In the genomic region with DNA sequence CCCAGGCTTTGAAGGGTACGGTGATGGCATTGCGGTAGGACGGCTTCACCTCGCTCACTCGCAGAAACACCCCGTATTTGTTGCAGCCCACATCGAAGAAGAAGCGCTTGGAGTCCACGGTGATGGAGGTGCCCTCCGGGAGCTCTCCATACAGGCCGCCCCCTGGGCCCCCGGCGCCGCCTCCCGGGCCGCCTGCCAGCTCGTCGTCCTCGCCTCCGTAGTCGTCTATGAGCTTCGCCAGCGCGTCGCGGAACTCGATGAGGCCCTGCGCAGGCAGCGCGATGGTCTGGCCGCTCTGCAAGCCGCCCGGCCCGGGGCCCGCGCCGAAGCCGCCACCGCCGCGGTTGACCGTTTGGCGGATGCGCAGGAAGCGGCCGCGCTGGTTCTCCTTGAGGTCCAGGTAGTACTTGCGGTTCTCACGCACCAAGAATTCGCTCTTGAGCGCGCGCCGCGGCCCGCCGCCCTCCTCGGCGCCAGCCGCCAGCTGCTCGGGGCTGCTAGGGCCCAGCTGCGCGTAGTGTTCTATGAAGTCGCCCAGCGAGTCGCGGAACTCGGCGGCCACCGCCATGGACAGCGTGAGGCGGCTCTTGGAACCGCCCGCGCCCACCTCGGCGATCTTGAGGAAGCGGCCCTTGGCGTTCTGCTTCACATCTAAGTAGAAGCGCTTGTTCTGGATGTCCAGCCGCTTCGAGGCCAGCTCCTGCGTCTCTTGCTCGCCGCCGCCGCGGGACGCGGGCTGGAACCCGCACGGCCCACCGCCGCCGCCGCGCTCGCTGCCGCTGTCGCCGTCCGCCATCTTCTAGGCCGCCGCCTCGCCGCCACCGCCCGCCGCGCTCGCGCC, we compare ENCODE assay signal across 8 cellular contexts. TPM values are rescaled to one million over a fixed set of nuclear protein-coding genes. Genes with fewer than 3 reads are reported as not detected.
DNase-seq lines count a peak whose midpoint lies in the region; ATAC-seq and TF ChIP-seq lines count a peak whose summit lies in the region.

No MANE protein-coding gene starts in this region.

- H3K9ac ChIP-seq in SK-N-MC (ENCODE audit: insufficient read length) = peak overlapping the region; percentile 89

- TF ChIP-seq POLR2A in adrenal gland (IDR thresholded peaks at IDR 0.05) = peak in 1 of 2 donors; percentile 21

- ATAC-seq in GM19025 (IDR thresholded peaks at IDR 0.05; ENCODE audit: low read depth, unreplicated experiment) (peak; percentile 18), HG03378 (IDR thresholded peaks at IDR 0.05; ENCODE audit: unreplicated experiment) (peak; percentile 13)

- intact Hi-C loops in adrenal gland (cut with DNase I) = no loop called here

- H3K27me3 ChIP-seq in BJ (ENCODE audit: control insufficient read depth, insufficient read depth, low read length) = no peaks in the 10 kb centered on the region
- H3K27me3 ChIP-seq in adrenal gland = no peaks in the 10 kb centered on the region
- no peaks in the 10 kb centered on the region for H3K27me3 ChIP-seq in right atrium auricular region

- H3K27ac ChIP-seq in SK-N-MC = peak overlapping the region; percentile 67
- peak overlapping the region; percentile 31 to 100 (median 99) for H3K27ac ChIP-seq in adrenal gland
- peak overlapping the region; percentile 98 for H3K27ac ChIP-seq in right atrium auricular region

- H3K4me3 ChIP-seq in BJ (ENCODE audit: low read depth, low read length) (peak overlapping the region; percentile 92), SK-N-MC (peak overlapping the region; percentile 90), adrenal gland (peak overlapping the region; percentile 19 to 85 (median 72)), right atrium auricular region (peak overlapping the region; percentile 96)

- H3K9me3 ChIP-seq in SK-N-MC (ENCODE audit: low read depth, low read length) (no peaks in the 10 kb centered on the region), adrenal gland (replicated peaks in 1 of 3) (no peaks in the 10 kb centered on the region), right atrium auricular region (no peaks in the 10 kb centered on the region)

- TF ChIP-seq CTCF in BJ (IDR thresholded peaks at IDR 0.05; ENCODE audit: insufficient read depth, low read depth, low read length) (no peak), adrenal gland (IDR thresholded peaks at IDR 0.05) (no peak), right atrium auricular region (IDR thresholded peaks at IDR 0.05) (no peak)

- no peaks in the 10 kb centered on the region for H3K36me3 ChIP-seq in BJ (ENCODE audit: control insufficient read depth, insufficient read depth, low read length)
- peaks cover 42% of the 10 kb centered on the region for H3K36me3 ChIP-seq in SK-N-MC (ENCODE audit: insufficient read depth, low read length)
- no peaks in the 10 kb centered on the region for H3K36me3 ChIP-seq in adrenal gland (replicated peaks in 1 of 2)
- H3K36me3 ChIP-seq in right atrium auricular region = no peaks in the 10 kb centered on the region

- 0 to 4% (median 1%) methylated on average over 1 to 112 of the region's 112 CpGs for WGBS in adrenal gland, 4 donors

- CTCF ChIA-PET in BJ (lab: Yijun Ruan, JAX) = interaction anchor here (0.8 to 2.2 kb wide), 8 partner anchors 10 to 252 kb away, joined by 3 to 8 read pairs (median 3); no protein-coding TSS in a partner anchor

- DNase-seq in BJ (ENCODE audit: low read depth) (no peak), SK-N-MC (ENCODE audit: low read depth, low spot score) (no peak), adrenal gland (peak; percentile 50 to 75 (median 61)), right atrium auricular region (ENCODE audit: low spot score) (no peak), renal cortical epithelial cell (ENCODE audit: low read depth) (peak; percentile 8), SHP77 treated with DMSO at 0.1 percent for 48 hours (lab: John Stamatoyannopoulos, UW) (no peak)

- H3K4me1 ChIP-seq in adrenal gland (replicated peaks in 1 of 2) = peaks cover 18 to 59% of the 10 kb centered on the region in 2 donors
- peaks cover 0 to 57% of the 10 kb centered on the region in 2 donors for H3K4me1 ChIP-seq in right atrium auricular region

- POLR2A ChIA-PET in BJ (lab: Charles Lee) = no interaction called here

RNA-seq across cellular contexts. Expression of a gene that starts 0.6 kb away (rescaled TPM):
- 2.5 and 4.3 TPM in 2 replicates for polyA plus RNA-seq in BJ (2011; rRNA removed)
- 3.0 and 5.7 TPM in 2 replicates for polyA minus RNA-seq in BJ (2011; rRNA and poly(A)+ RNA removed)
- 10 to 100 TPM in 6 of 8 donors, 1 to 10 TPM in 2; 9.5 to 23.3 (median 14.9) TPM for total RNA-seq in adrenal gland
- polyA plus RNA-seq in adrenal gland = 10 to 100 TPM in 1 of 3 donors, 1 to 10 TPM in 2; 4.6 to 16.4 (median 7.5) TPM
- 10 to 100 TPM in 1 of 2 donors, 1 to 10 TPM in 1; 10.0 to 12.9 TPM for total RNA-seq in right atrium auricular region
- 20.7 and 35.6 TPM in 2 replicates for total RNA-seq in renal cortical epithelial cell

RNA-seq across cellular contexts. Expression of a gene that starts 36.9 kb away (rescaled TPM):
- polyA plus RNA-seq in BJ (2011; rRNA removed) = 100 and 107 TPM in 2 replicates
- 35.3 and 46.2 TPM in 2 replicates for polyA minus RNA-seq in BJ (2011; rRNA and poly(A)+ RNA removed)
- 100 to 1,000 TPM in 6 of 8 donors, 10 to 100 TPM in 2; 62.7 to 158 (median 122) TPM for total RNA-seq in adrenal gland
- 100 to 1,000 TPM in 1 of 3 donors, 10 to 100 TPM in 2; 69.0 to 102 (median 77.7) TPM for polyA plus RNA-seq in adrenal gland
- total RNA-seq in right atrium auricular region = 100 to 1,000 TPM; 171 to 175 TPM
- total RNA-seq in renal cortical epithelial cell = 145 and 168 TPM in 2 replicates

Comparison
In these comparisons a context has a peak if more than half of its experiments do, and no peak if none do; other contexts are left out.
1. DNase-seq: peak in adrenal gland (7 of 7) and renal cortical epithelial cell (single experiment); none in BJ (single experiment), SK-N-MC (single experiment), right atrium auricular region (single experiment) and SHP77 treated with DMSO at 0.1 percent for 48 hours (single experiment).
2. Peak in every context shown above with its lines, with median percentiles within 50 percentile points of each other: H3K4me3 ChIP-seq and H3K27ac ChIP-seq.